ENCODE assay signal across 8 cellular contexts in the genomic region with DNA sequence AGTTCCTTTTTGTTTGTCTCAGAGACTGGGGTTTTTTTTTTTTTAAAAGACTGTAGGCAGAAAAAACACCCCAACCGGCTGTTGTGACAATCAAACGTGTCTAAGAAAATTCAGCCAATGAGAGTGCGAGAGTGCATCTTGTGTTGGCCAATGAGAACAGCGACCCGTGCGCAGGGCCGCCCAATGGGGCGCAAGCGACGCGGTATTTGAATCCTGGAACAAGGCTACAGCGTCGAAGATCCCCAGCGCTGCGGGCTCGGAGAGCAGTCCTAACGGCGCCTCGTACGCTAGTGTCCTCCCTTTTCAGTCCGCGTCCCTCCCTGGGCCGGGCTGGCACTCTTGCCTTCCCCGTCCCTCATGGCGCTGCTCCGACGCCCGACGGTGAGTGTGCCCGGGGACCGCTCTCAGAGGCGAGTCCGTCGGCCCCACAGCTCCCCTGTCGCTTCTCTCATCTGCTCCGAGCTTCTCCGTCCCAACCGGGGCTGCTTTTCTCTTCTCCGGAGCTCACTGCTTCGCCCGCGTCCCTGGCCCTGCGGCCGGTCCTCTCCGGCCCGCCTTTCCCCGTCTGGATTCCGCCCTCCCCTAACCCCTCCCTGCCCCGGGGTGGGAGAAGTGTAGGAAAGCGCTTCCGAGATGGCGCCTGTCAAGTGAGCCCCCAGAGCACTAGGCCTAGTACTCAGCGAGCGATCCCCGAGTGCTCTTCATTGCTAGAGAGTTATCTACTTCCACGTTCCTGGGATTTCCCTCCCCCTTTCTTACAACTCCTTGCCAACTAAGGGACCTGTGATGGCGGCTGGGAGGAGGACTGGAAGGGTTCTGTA. TPM values are rescaled to one million over a fixed set of nuclear protein-coding genes. Genes with fewer than 3 reads are reported as not detected.
DNase-seq lines count a peak whose midpoint lies in the region; ATAC-seq lines count a peak whose summit lies in the region.

Gene CCNB2 (plus strand): TSS at position 235 of the 821 bp plus-strand sequence. CDS start 123 bp downstream, at position 358.

- peaks cover 9 to 49% (median 13%) of the 10 kb centered on the region in 7 donors for H3K4me1 Mint-ChIP-seq in naive thymus-derived CD4-positive, alpha-beta T cell
- peaks cover 18% of the 10 kb centered on the region for H3K4me1 Mint-ChIP-seq in stimulated activated memory B cell treated with anti-CD40 and anti-IgM and Interleukin-4, amounts not matched to agents 10 μg/mL and 1 μg/mL and 100 μg/mL, for 72 hours

- DNase-seq in EH (ENCODE audit: low read depth) (peak; percentile 93), GOT3 (lab: John Stamatoyannopoulos, UW) (peak; percentile 43), LHCN-M2 (ENCODE audit: low read depth) (peak; percentile 98), RPMI7951 (ENCODE audit: low read depth) (peak; percentile 97), activated T-helper 1 cell treated with Interleukin-2 at 50 U/mL for 16 hours (ENCODE audit: low read depth) (peak; percentile 70), fibroblast of gingiva (ENCODE audit: low read depth) (peak; percentile 90)
- peak; percentile 63 to 91 (median 87) for DNase-seq in naive thymus-derived CD4-positive, alpha-beta T cell

- H3K27ac Mint-ChIP-seq in naive thymus-derived CD4-positive, alpha-beta T cell = peak within 1 kb of the TSS; percentile 94 to 100 (median 98)
- H3K27ac Mint-ChIP-seq in stimulated activated memory B cell treated with anti-CD40 and anti-IgM and Interleukin-4, amounts not matched to agents 10 μg/mL and 1 μg/mL and 100 μg/mL, for 72 hours = peak within 1 kb of the TSS; percentile 99

- no peaks in the 10 kb centered on the region for H3K36me3 ChIP-seq in naive thymus-derived CD4-positive, alpha-beta T cell (ENCODE audit: control insufficient read depth in 2 of 3, insufficient read depth in 3 of 3, low read length in 3 of 3)

- no peaks in the 10 kb centered on the region for H3K9me3 Mint-ChIP-seq in naive thymus-derived CD4-positive, alpha-beta T cell
- H3K9me3 Mint-ChIP-seq in stimulated activated memory B cell treated with anti-CD40 and anti-IgM and Interleukin-4, amounts not matched to agents 10 μg/mL and 1 μg/mL and 100 μg/mL, for 72 hours = no peaks in the 10 kb centered on the region

- CTCF ChIA-PET in naive thymus-derived CD4-positive, alpha-beta T cell (lab: Charles Lee) = no interaction called here

- POLR2A ChIA-PET in naive thymus-derived CD4-positive, alpha-beta T cell (lab: Charles Lee) = interaction anchor here (0.5 kb wide), 1 partner anchor 354 kb away, joined by 3 read pairs; no protein-coding TSS in a partner anchor

- H3K27me3 ChIP-seq in naive thymus-derived CD4-positive, alpha-beta T cell (ENCODE audit: control insufficient read depth in 2 of 2, insufficient read depth in 2 of 2, low read length in 2 of 2) = no peaks in the 10 kb centered on the region

- peak; percentile 100 for ATAC-seq in naive thymus-derived CD4-positive, alpha-beta T cell
- peak; percentile 100 for ATAC-seq in stimulated activated memory B cell treated with anti-CD40 and anti-IgM and Interleukin-4, amounts not matched to agents 10 μg/mL and 1 μg/mL and 100 μg/mL, for 72 hours

- H3K4me1 ChIP-seq in naive thymus-derived CD4-positive, alpha-beta T cell (ENCODE audit: control insufficient read depth in 2 of 2, insufficient read depth in 2 of 2, low read length in 2 of 2) = peaks cover 7 to 11% of the 10 kb centered on the region in 2 donors

- peak within 1 kb of the TSS; percentile 77 for H3K4me3 ChIP-seq in naive thymus-derived CD4-positive, alpha-beta T cell (ENCODE audit: low read length)

- no peaks in the 10 kb centered on the region for H3K27me3 Mint-ChIP-seq in naive thymus-derived CD4-positive, alpha-beta T cell
- H3K27me3 Mint-ChIP-seq in stimulated activated memory B cell treated with anti-CD40 and anti-IgM and Interleukin-4, amounts not matched to agents 10 μg/mL and 1 μg/mL and 100 μg/mL, for 72 hours = no peaks in the 10 kb centered on the region

- H3K36me3 Mint-ChIP-seq in naive thymus-derived CD4-positive, alpha-beta T cell = peaks cover 0 to 16% (median 0%) of the 10 kb centered on the region in 5 donors
- H3K36me3 Mint-ChIP-seq in stimulated activated memory B cell treated with anti-CD40 and anti-IgM and Interleukin-4, amounts not matched to agents 10 μg/mL and 1 μg/mL and 100 μg/mL, for 72 hours = no peaks in the 10 kb centered on the region

- intact Hi-C loops in naive thymus-derived CD4-positive, alpha-beta T cell (cut with micrococcal nuclease) = loop anchor here (1.0 to 10.0 kb wide), 5 partner anchors 118 to 580 kb away; partner anchors contain the start of genes RNF111 (in 2 of the 2), BNIP2 (in 1 of the 2) and SLTM (in 1 of the 2)

- peak within 1 kb of the TSS; percentile 71 for H3K27ac ChIP-seq in naive thymus-derived CD4-positive, alpha-beta T cell (ENCODE audit: low read depth, low read length)

- H3K9me3 ChIP-seq in naive thymus-derived CD4-positive, alpha-beta T cell (ENCODE audit: control insufficient read depth in 2 of 3, low read length in 3 of 3) = no peaks in the 10 kb centered on the region

- peak within 1 kb of the TSS; percentile 89 to 100 (median 93) for H3K4me3 Mint-ChIP-seq in naive thymus-derived CD4-positive, alpha-beta T cell
- peak within 1 kb of the TSS; percentile 93 for H3K4me3 Mint-ChIP-seq in stimulated activated memory B cell treated with anti-CD40 and anti-IgM and Interleukin-4, amounts not matched to agents 10 μg/mL and 1 μg/mL and 100 μg/mL, for 72 hours

RNA-seq across cellular contexts. Expression of gene CCNB2, which starts in this region (rescaled TPM):
- 130 and 138 TPM in 2 replicates for total RNA-seq in LHCN-M2 (2014; rRNA removed)
- polyA plus RNA-seq in LHCN-M2 (2012) = 53.5 TPM
- total RNA-seq in RPMI7951 (2014; rRNA removed; shearing (Covaris generic)) = 307 TPM in 2 replicates
- 10 to 100 TPM in 1 of 5 experiments, 1 to 10 TPM in 1, under 1 TPM in 3; 0.27 to 52.2 (median 0.41) TPM for total RNA-seq in naive thymus-derived CD4-positive, alpha-beta T cell
- not detected for polyA plus RNA-seq in naive thymus-derived CD4-positive, alpha-beta T cell

Comparison
In these comparisons a context has a peak if more than half of its experiments do, and no peak if none do; other contexts are left out.
1. Peak in every context shown above with its lines: DNase-seq, ATAC-seq, H3K4me3 ChIP-seq and H3K27ac ChIP-seq.
2. DNase-seq: peak in every context shown above with its lines; median percentile 98 in LHCN-M2; 97 in RPMI7951; 93 in EH; 90 in fibroblast of gingiva; 87 in naive thymus-derived CD4-positive, alpha-beta T cell; 70 in activated T-helper 1 cell treated with Interleukin-2 at 50 U/mL for 16 hours; 43 in GOT3.